Comparison of ENCODE assay signal across 1 cellular context in the genomic region with DNA sequence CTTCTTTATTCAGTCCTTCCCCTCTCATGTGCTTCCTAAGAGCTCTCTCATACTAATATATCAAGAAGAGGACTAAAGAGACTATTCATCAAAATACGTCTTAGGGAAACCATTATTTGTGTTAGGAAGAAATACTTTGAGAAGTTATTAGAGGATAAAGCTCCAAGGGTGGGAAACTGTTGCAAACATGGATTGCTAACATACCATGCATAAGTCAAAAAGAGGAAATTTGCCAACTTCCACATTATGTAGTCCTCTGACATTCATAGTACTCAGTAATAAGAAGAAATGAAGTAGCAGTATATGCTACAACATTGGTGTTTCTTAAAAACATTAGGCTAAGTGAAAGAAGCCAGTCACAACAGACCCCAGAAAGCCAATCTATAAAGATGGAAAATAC.
TF ChIP-seq lines count a peak whose summit lies in the region.

No MANE protein-coding gene starts in this region.

TF ChIP-seq in HepG2, 621 proteins besides CTCF, POLR2A, EP300 and RAD21 (continued from another document):
- no peak for TF ChIP-seq ZBTB39 (CRISPR knock-in tag; IDR thresholded peaks at IDR 0.05)
- TF ChIP-seq ZNF563 (CRISPR knock-in tag; IDR thresholded peaks at IDR 0.05), result no peak
